22 cellular contexts compared by ENCODE assay signal in genomic region chr5:115360036-115360685, GRCh38.
A peak's percentile ranks its signal among the peaks of the same experiment; 100 is the strongest.
DNase-seq lines count a peak whose midpoint lies in the region; ATAC-seq and TF ChIP-seq lines count a peak whose summit lies in the region.
"Had no signal": no experiment of that assay in that cellular context is flagged by ENCODE, and none has a peak within 500 bp of the region (broad histone marks: within the 10 kb centered on the region; RNA-seq: fewer than 3 reads in every experiment).

No MANE protein-coding gene starts in this region.

- H3K9me3 Mint-ChIP-seq in activated T-cell treated with anti-CD3 and anti-CD28 coated beads, Interleukin-2, amount 50 U/mL, for 72 hours, result no peaks in the 10 kb centered on the region
- H3K9me3 Mint-ChIP-seq: natural killer cell had no signal

- H3K36me3 Mint-ChIP-seq in activated T-cell treated with anti-CD3 and anti-CD28 coated beads, Interleukin-2, amount 50 U/mL, for 72 hours (ENCODE audit: insufficient read depth in 2 of 2), result no peaks in the 10 kb centered on the region
- H3K36me3 Mint-ChIP-seq: CD4-positive, CD25-positive, alpha-beta regulatory T cell; immature natural killer cell; natural killer cell had no signal

- H3K79me2 ChIP-seq in smooth muscle cell (ENCODE audit: low read depth), result no peaks in the 10 kb centered on the region

- H3K27ac ChIP-seq in smooth muscle cell (ENCODE audit: low read depth), result peak overlapping the region; percentile 25
- H3K27ac ChIP-seq: esophagus squamous epithelium, heart left ventricle, prostate gland, thoracic aorta had no signal

- H3K4me3 Mint-ChIP-seq in activated T-cell treated with anti-CD3 and anti-CD28 coated beads, Interleukin-2, amount 50 U/mL, for 72 hours, result no peak overlapping the region
- H3K4me3 Mint-ChIP-seq: activated CD4-positive, alpha-beta T cell treated with anti-CD3 and anti-CD28 coated beads, Interleukin-2, amount 10 ng/mL, durations not matched to agents 24 days and 14 days; CD4-positive, CD25-positive, alpha-beta regulatory T cell; immature natural killer cell; natural killer cell had no signal

- H3F3A ChIP-seq in smooth muscle cell (ENCODE audit: low read depth), result peaks cover 6% of the 10 kb centered on the region

- no peak overlapping the region for H2AFZ ChIP-seq in smooth muscle cell (ENCODE audit: low read depth)

- 8% methylated on average over 5 of the region's 5 CpGs for WGBS in smooth muscle cell (ENCODE audit: low lambda C conversion rate)

- intact Hi-C loops in head of caudate nucleus (cut with DNase I), result no loop called here

- no peak for TF ChIP-seq CTCF in smooth muscle cell (IDR thresholded peaks at IDR 0.05; ENCODE audit: borderline replicate concordance, insufficient read depth, poor library complexity, severe bottlenecking)

- no peaks in the 10 kb centered on the region for H4K20me1 ChIP-seq in smooth muscle cell (ENCODE audit: low read depth)

- peaks cover 45% of the 10 kb centered on the region for H3K27me3 Mint-ChIP-seq in activated T-cell treated with anti-CD3 and anti-CD28 coated beads, Interleukin-2, amount 50 U/mL, for 72 hours (ENCODE audit: low read depth)

- H3K4me3 ChIP-seq in smooth muscle cell, result no peak overlapping the region
- H3K4me3 ChIP-seq: esophagus squamous epithelium, heart left ventricle, lung, prostate gland, thoracic aorta had no signal

- peak; percentile 12 for DNase-seq in NCI-H345 (lab: John Stamatoyannopoulos, UW)
- no peak for DNase-seq in NCI-H345 treated with DMSO at 0.1 percent for 48 hours (lab: John Stamatoyannopoulos, UW; ENCODE audit: unreplicated experiment)
- peak; percentile 27 for DNase-seq in RPMI7951 (ENCODE audit: low read depth)
- DNase-seq in fibroblast of peridontal ligament (ENCODE audit: extremely low read depth), result peak; percentile 42
- DNase-seq in smooth muscle cell (lab: John Stamatoyannopoulos, UW; ENCODE audit: unreplicated experiment), result no peak
- DNase-seq in activated T-cell treated with anti-CD3 and anti-CD28 coated beads, Interleukin-2, amount 50 U/mL, for 72 hours, result no peak
- DNase-seq in head of caudate nucleus, result no peak
- DNase-seq: activated CD4-positive, alpha-beta T cell treated with anti-CD3 and anti-CD28 coated beads, Interleukin-2, amount 10 ng/mL, durations not matched to agents 24 days and 14 days; activated effector memory CD4-positive, alpha-beta T cell treated with anti-CD3 and anti-CD28 coated beads, Interleukin-2, amount 50 U/mL, for 16 hours; caudate nucleus; CD4-positive, CD25-positive, alpha-beta regulatory T cell; DND-41; esophagus squamous epithelium; heart left ventricle; immature natural killer cell; Karpas-422; natural killer cell; NCI-H2227 treated with DMSO at 0.1 percent for 48 hours had no signal

- H3K27ac Mint-ChIP-seq in activated T-cell treated with anti-CD3 and anti-CD28 coated beads, Interleukin-2, amount 50 U/mL, for 72 hours, result no peak overlapping the region
- H3K27ac Mint-ChIP-seq: activated CD4-positive, alpha-beta T cell treated with anti-CD3 and anti-CD28 coated beads, Interleukin-2, amount 10 ng/mL, durations not matched to agents 24 days and 14 days; CD4-positive, CD25-positive, alpha-beta regulatory T cell; immature natural killer cell; natural killer cell had no signal

- H3K4me1 Mint-ChIP-seq in activated T-cell treated with anti-CD3 and anti-CD28 coated beads, Interleukin-2, amount 50 U/mL, for 72 hours (ENCODE audit: low read depth), result no peaks in the 10 kb centered on the region
- H3K4me1 Mint-ChIP-seq: activated CD4-positive, alpha-beta T cell treated with anti-CD3 and anti-CD28 coated beads, Interleukin-2, amount 10 ng/mL, durations not matched to agents 24 days and 14 days; CD4-positive, CD25-positive, alpha-beta regulatory T cell; immature natural killer cell; natural killer cell had no signal

- no peak for ATAC-seq in activated T-cell treated with anti-CD3 and anti-CD28 coated beads, Interleukin-2, amount 50 U/mL, for 72 hours (replicated peaks in 1 of 2)
- no peak for ATAC-seq in GM21528 (IDR thresholded peaks at IDR 0.05; ENCODE audit: low FRiP score, unreplicated experiment)
- ATAC-seq: heart left ventricle, natural killer cell had no signal

- H3K36me3 ChIP-seq in smooth muscle cell (ENCODE audit: low read depth), result no peaks in the 10 kb centered on the region
- H3K36me3 ChIP-seq: esophagus squamous epithelium, heart left ventricle, prostate gland, thoracic aorta had no signal

- H3K27me3 ChIP-seq in smooth muscle cell (ENCODE audit: low read depth), result no peaks in the 10 kb centered on the region
- H3K27me3 ChIP-seq: heart left ventricle had no signal

- peaks cover 15% of the 10 kb centered on the region for H3K4me1 ChIP-seq in smooth muscle cell (ENCODE audit: low read depth)
- H3K4me1 ChIP-seq: heart left ventricle, prostate gland had no signal

- no peaks in the 10 kb centered on the region for H3K9me3 ChIP-seq in smooth muscle cell (replicated peaks; ENCODE audit: low read depth)
- H3K9me3 ChIP-seq: esophagus squamous epithelium, prostate gland, thoracic aorta had no signal

- peak overlapping the region; percentile 61 for H3K4me2 ChIP-seq in smooth muscle cell

- no peak overlapping the region for H3K9ac ChIP-seq in smooth muscle cell (ENCODE audit: low read depth)

Comparison
In these comparisons a context has a peak if more than half of its experiments do, and no peak if none do; other contexts are left out.
1. DNase-seq: peak in NCI-H345 (single experiment), RPMI7951 (single experiment) and fibroblast of peridontal ligament (single experiment); none in NCI-H345 treated with DMSO at 0.1 percent for 48 hours (single experiment), smooth muscle cell (single experiment), activated T-cell treated with anti-CD3 and anti-CD28 coated beads, Interleukin-2, amount 50 U/mL, for 72 hours (0 of 2) and head of caudate nucleus (0 of 42).